Comparison of ENCODE assay signal across 23 cellular contexts in the genomic region with DNA sequence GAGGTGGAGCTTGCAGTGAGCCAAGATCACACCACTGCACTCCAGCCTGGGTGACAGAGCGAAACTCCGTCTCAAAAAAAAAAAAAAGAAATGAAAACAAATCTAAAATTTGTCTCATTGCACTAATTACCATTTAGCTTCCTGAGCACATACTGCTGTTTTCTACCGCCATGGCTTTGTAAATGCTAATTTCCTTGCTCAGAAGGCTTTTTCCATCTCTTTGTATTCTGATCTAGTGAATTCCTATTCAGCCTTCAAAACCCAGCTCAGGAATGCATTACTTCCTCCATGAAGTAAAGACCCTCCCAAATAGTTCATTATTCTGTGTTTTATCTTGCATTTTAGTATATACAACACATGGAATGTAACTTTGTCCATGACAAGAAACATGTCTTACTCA. TPM values are rescaled to one million over a fixed set of nuclear protein-coding genes. Genes with fewer than 3 reads are reported as not detected.
DNase-seq lines count a peak whose midpoint lies in the region; FAIRE-seq and TF ChIP-seq lines count a peak whose summit lies in the region.
"Had no signal": no experiment of that assay in that cellular context is flagged by ENCODE, and none has a peak within 500 bp of the region (broad histone marks: within the 10 kb centered on the region; RNA-seq: fewer than 3 reads in every experiment).

No MANE protein-coding gene starts in this region.

- no peak for TF ChIP-seq POLR2A in H1 (IDR thresholded peaks at IDR 0.05; ENCODE audit: control extremely low read depth in 1 of 2, low read depth in 2 of 2, low read length in 2 of 2)
- TF ChIP-seq POLR2A in uterus (IDR thresholded peaks at IDR 0.05), result no peak

- H3K9ac ChIP-seq in HUES6 (ENCODE audit: low read length) (no peak overlapping the region), H1 (replicated peaks in 1 of 4; ENCODE audit: extremely low read depth in 1 of 4, low read depth in 3 of 4, low read length in 3 of 4) (no peak overlapping the region), iPS-20b (ENCODE audit: low read depth, low read length) (peak overlapping the region; percentile 24; the same call in 1 of the 2 replicates)
- H3K9ac ChIP-seq: KMS-11 had no signal

- H3K56ac ChIP-seq in H1 (replicated peaks; ENCODE audit: insufficient read length, low read depth, low read length), result no peak overlapping the region

- H3K79me2 ChIP-seq in H1 (ENCODE audit: control insufficient read depth in 1 of 2, insufficient read depth in 2 of 2, low read length in 2 of 2), result peaks cover 0 to 49% of the 10 kb centered on the region in 2 experiments; a peak in 2 of 4 replicates

- peak overlapping the region; percentile 33 for H3K4me3 ChIP-seq in HUES6 (ENCODE audit: low read depth, low read length)
- H3K4me3 ChIP-seq in H1 (ENCODE audit: extremely low read depth in 1 of 4, insufficient read depth in 2 of 4, low read depth in 3 of 4, low read length in 4 of 4), result no peak overlapping the region
- peak overlapping the region; percentile 30; the same call in 1 of the 2 replicates for H3K4me3 ChIP-seq in iPS-20b (ENCODE audit: low read length)
- no peak overlapping the region for H3K4me3 ChIP-seq in uterus
- H3K4me3 ChIP-seq: GM12878, SJSA1 had no signal

- H3K27me3 ChIP-seq in HUES6 (ENCODE audit: control insufficient read depth, insufficient read depth, low read length) (no peaks in the 10 kb centered on the region), H1 (replicated peaks in 1 of 4; ENCODE audit: control insufficient read depth in 3 of 4, extremely low read depth in 1 of 4, insufficient read depth in 3 of 4, low read length in 3 of 4) (no peaks in the 10 kb centered on the region), iPS-20b (ENCODE audit: insufficient read depth, low read length) (no peaks in the 10 kb centered on the region), uterus (no peaks in the 10 kb centered on the region)
- H3K27me3 ChIP-seq: SJSA1 had no signal

- H3K4ac ChIP-seq in H1 (replicated peaks; ENCODE audit: insufficient read length, low read depth, low read length), result no peak overlapping the region

- intact Hi-C loops in uterus (cut with DNase I; ENCODE audit: low total_unique reads), result no loop called here

- H2BK5ac ChIP-seq in H1 (ENCODE audit: low read depth, low read length), result peak overlapping the region; percentile 69; the same call in 1 of the 2 replicates

- peak; percentile 62 for FAIRE-seq in H1 (lab: Jason Lieb, UNC)
- FAIRE-seq: G401.6, GM12878, HTR-8/SVneo had no signal

- H3K18ac ChIP-seq in H1 (ENCODE audit: extremely low read depth, low read length), result no peak overlapping the region

- H4K91ac ChIP-seq in H1 (replicated peaks; ENCODE audit: insufficient read length, low read length), result no peak overlapping the region

- no peak overlapping the region for H4K5ac ChIP-seq in H1 (ENCODE audit: insufficient read length, low read depth, low read length)

- DNase-seq in H1 (ENCODE audit: low read depth in 1 of 2, low spot score in 2 of 2) (no peak), GM20000 (ENCODE audit: low spot score) (no peak), HPDE6-E6E7 (ENCODE audit: extremely low spot score) (no peak), uterus (no peak), ecto neural progenitor cell (ENCODE audit: low spot score) (no peak)
- DNase-seq: C1 segment of cervical spinal cord; CD4-positive, alpha-beta memory T cell; COR-L47; DMS53; MM.1S; NCI-H2029; NCI-H446 treated with DMSO at 0.1 percent for 48 hours; NCI-H526; NK-92 treated with Interleukin-12 subunit alpha and Interleukin-12 subunit beta, amount 100 ng/mL, for 24 hours; Right ventricle myocardium superior; RPMI8226 had no signal

- POLR2A ChIA-PET in H1 (lab: Charles Lee; ENCODE audit: partially characterized antibody), result interaction anchor here (3.1 kb wide), 1 partner anchor 9 kb away, joined by 13 read pairs; no protein-coding TSS in a partner anchor

- H3K9me3 ChIP-seq in HUES6 (ENCODE audit: control insufficient read depth, insufficient read depth, low read depth, low read length) (peaks cover 59% of the 10 kb centered on the region), H1 (ENCODE audit: insufficient read depth in 2 of 2, low read depth in 1 of 2, low read length in 1 of 2) (peaks cover 10 to 11% of the 10 kb centered on the region in 2 experiments; a peak in 3 of 4 replicates), iPS-20b (ENCODE audit: insufficient read depth, low read depth, low read length) (peaks cover 40% of the 10 kb centered on the region), uterus (peaks cover 0 to 17% of the 10 kb centered on the region in 2 donors)

- H2AK5ac ChIP-seq in H1 (ENCODE audit: low read depth, low read length), result no peak overlapping the region

- no peak overlapping the region for H2BK12ac ChIP-seq in H1 (ENCODE audit: low read depth, low read length)

- no peaks in the 10 kb centered on the region for H4K20me1 ChIP-seq in H1 (replicated peaks in 1 of 2; ENCODE audit: control insufficient read depth in 1 of 2, insufficient read depth in 2 of 2, low read length in 2 of 2)

- H2BK20ac ChIP-seq in H1 (ENCODE audit: low read length), result no peak overlapping the region

- 23% methylated on average over 3 of the region's 3 CpGs; no CpG with 5 or more reads in 1 of the 2 experiments for WGBS in H1 (ENCODE audit: extremely low coverage in 1 of 2, insufficient coverage in 1 of 2, insufficient read length in 1 of 2, insufficient replicate concordance in 2 of 2, low coverage in 1 of 2, low lambda C conversion rate in 2 of 2, missing lambda C conversion rate in 1 of 2), 2 experiments

- no peaks in the 10 kb centered on the region; the same call in 1 of the 2 replicates for H3K23me2 ChIP-seq in H1 (ENCODE audit: low read depth, low read length)

- H3K23ac ChIP-seq in H1 (ENCODE audit: insufficient read length), result no peak overlapping the region

- peaks cover 21% of the 10 kb centered on the region for H3K36me3 ChIP-seq in HUES6 (ENCODE audit: control insufficient read depth, insufficient read depth, low read length)
- peaks cover 0 to 16% (median 8%) of the 10 kb centered on the region in 4 experiments; a peak in 3 of 8 replicates for H3K36me3 ChIP-seq in H1 (ENCODE audit: control insufficient read depth in 2 of 4, insufficient read depth in 4 of 4, low read length in 3 of 4)
- peaks cover 24% of the 10 kb centered on the region; the same call in 1 of the 2 replicates for H3K36me3 ChIP-seq in iPS-20b (ENCODE audit: insufficient read depth, low read depth, low read length)
- no peaks in the 10 kb centered on the region for H3K36me3 ChIP-seq in uterus

- no peak overlapping the region for H2BK15ac ChIP-seq in H1 (ENCODE audit: low read length)

- H3K79me1 ChIP-seq in H1 (ENCODE audit: low read depth, low read length), result no peaks in the 10 kb centered on the region

- no peak overlapping the region for H4K8ac ChIP-seq in H1 (ENCODE audit: extremely low read depth, insufficient read depth, low read length)

- TF ChIP-seq EP300 in H1 (IDR thresholded peaks at IDR 0.05; ENCODE audit: borderline replicate concordance in 1 of 2, low read depth in 2 of 2, low read length in 2 of 2), result no peak

- no peak overlapping the region for H3K14ac ChIP-seq in H1 (ENCODE audit: insufficient read length)

- no peak overlapping the region for H2AFZ ChIP-seq in H1 (ENCODE audit: low read length)

- H3K27ac ChIP-seq in HUES6 (ENCODE audit: low read depth, low read length) (peak overlapping the region; percentile 93), H1 (ENCODE audit: low read depth, low read length) (peak overlapping the region; percentile 54; the same call in 1 of the 2 replicates), iPS-20b (ENCODE audit: low read length) (peak overlapping the region; percentile 16), uterus (peak overlapping the region in 1 of 2 donors; percentile 75)
- H3K27ac ChIP-seq: KMS-11, SJSA1 had no signal

- H3K4me1 ChIP-seq in HUES6 (ENCODE audit: control insufficient read depth, insufficient read depth, low read length) (peaks cover 39% of the 10 kb centered on the region), H1 (replicated peaks in 1 of 4; ENCODE audit: control insufficient read depth in 3 of 4, insufficient read depth in 4 of 4, low read length in 3 of 4) (peaks cover 2 to 25% (median 18%) of the 10 kb centered on the region in 4 experiments), iPS-20b (ENCODE audit: insufficient read depth, low read length) (peaks cover 44% of the 10 kb centered on the region), uterus (peaks cover 0 to 11% of the 10 kb centered on the region in 2 donors)

- peak overlapping the region in 1 of 2 experiments; percentile 31; a peak in 1 of 4 replicates for H3K4me2 ChIP-seq in H1 (ENCODE audit: insufficient read depth in 1 of 2, low read depth in 2 of 2, low read length in 2 of 2)

- H2BK120ac ChIP-seq in H1 (replicated peaks; ENCODE audit: low read depth, low read length), result no peak overlapping the region

- CTCF ChIA-PET in H1 (lab: Charles Lee; ENCODE audit: partially characterized antibody), result interaction anchor here (1.3 kb wide), 1 partner anchor 284 kb away, joined by 4 read pairs; no protein-coding TSS in a partner anchor

- TF ChIP-seq CTCF in H1 (IDR thresholded peaks at IDR 0.05; ENCODE audit: control extremely low read depth in 1 of 3, insufficient read depth in 1 of 3, low read depth in 1 of 3, low read length in 3 of 3), result no peak
- TF ChIP-seq CTCF in GM20000 (IDR thresholded peaks at IDR 0.05; ENCODE audit: extremely low read depth, missing control alignments), result no peak
- TF ChIP-seq CTCF in uterus (IDR thresholded peaks at IDR 0.05), result no peak

- no peak for TF ChIP-seq RAD21 in H1 (IDR thresholded peaks at IDR 0.05 in 1 of 2, conservative IDR thresholded peaks at IDR 0.05 in 1 of 2; ENCODE audit: low read depth in 2 of 2, low read length in 2 of 2)

TF ChIP-seq in H1, 55 proteins besides CTCF, POLR2A, EP300 and RAD21 (continues in another document):
- TF ChIP-seq NANOG (IDR thresholded peaks at IDR 0.05; ENCODE audit: insufficient read depth, low read depth, low read length, poor library complexity, severe bottlenecking) (no peak), HDAC2 (IDR thresholded peaks at IDR 0.05; ENCODE audit: borderline replicate concordance in 1 of 2, low read depth in 2 of 2, low read length in 2 of 2) (no peak), POU5F1 (IDR thresholded peaks at IDR 0.05; ENCODE audit: low read depth, low read length) (no peak), TEAD4 (IDR thresholded peaks at IDR 0.05; ENCODE audit: low read depth, low read length) (peak; percentile 45; the same call in 1 of the 2 replicates), TAF7 (optimal IDR thresholded peaks at IDR 0.05; ENCODE audit: borderline replicate concordance, low read depth, low read length) (no peak)

RNA-seq across cellular contexts. Expression of gene CEP83, which starts 33.6 kb away (rescaled TPM):
- 25.6 and 25.8 TPM in 2 replicates for total RNA-seq in H1 (2021; fragmentation: NEBNext Ultra II Directional; extraction: Animal tissue kit (Norgen Biotek cat#: 25700))
- polyA plus RNA-seq in H1 (2011; rRNA removed), result 6.0 and 7.9 TPM in 2 replicates
- 9.6 TPM for polyA plus RNA-seq in H1 (2011; cell fraction: cytosol; rRNA removed)
- polyA plus RNA-seq in H1 (2011; cell fraction: nucleus; rRNA removed), result 28.3 TPM
- polyA plus RNA-seq in H1 (2012, experiment 1 of 2), result 9.2 to 19.1 TPM (median 9.8 TPM) in 4 replicates
- 1.5 TPM for polyA plus RNA-seq in H1 (2012, experiment 2 of 2)
- polyA plus RNA-seq in H1 (2013, experiment 1 of 2), result 23.0 TPM
- polyA plus RNA-seq in H1 (2013, experiment 2 of 2), result 20.9 TPM
- 13.1 and 14.3 TPM in 2 replicates for polyA minus RNA-seq in H1 (2011; rRNA and poly(A)+ RNA removed)
- polyA minus RNA-seq in H1 (2011; cell fraction: cytosol; rRNA and poly(A)+ RNA removed), result 18.6 TPM
- polyA minus RNA-seq in H1 (2011; cell fraction: nucleus; rRNA and poly(A)+ RNA removed), result 96.7 TPM
- 10 to 100 TPM; 14.7 to 40.7 (median 33.2) TPM for total RNA-seq in uterus

Comparison
In these comparisons a context has a peak if more than half of its experiments do, and no peak if none do; other contexts are left out.
1. H3K4me3 ChIP-seq: peak in HUES6 (single experiment) and iPS-20b (single experiment); none in H1 (0 of 4) and uterus (0 of 2).